Comparison of ENCODE assay signal across 8 cellular contexts in the genomic region with DNA sequence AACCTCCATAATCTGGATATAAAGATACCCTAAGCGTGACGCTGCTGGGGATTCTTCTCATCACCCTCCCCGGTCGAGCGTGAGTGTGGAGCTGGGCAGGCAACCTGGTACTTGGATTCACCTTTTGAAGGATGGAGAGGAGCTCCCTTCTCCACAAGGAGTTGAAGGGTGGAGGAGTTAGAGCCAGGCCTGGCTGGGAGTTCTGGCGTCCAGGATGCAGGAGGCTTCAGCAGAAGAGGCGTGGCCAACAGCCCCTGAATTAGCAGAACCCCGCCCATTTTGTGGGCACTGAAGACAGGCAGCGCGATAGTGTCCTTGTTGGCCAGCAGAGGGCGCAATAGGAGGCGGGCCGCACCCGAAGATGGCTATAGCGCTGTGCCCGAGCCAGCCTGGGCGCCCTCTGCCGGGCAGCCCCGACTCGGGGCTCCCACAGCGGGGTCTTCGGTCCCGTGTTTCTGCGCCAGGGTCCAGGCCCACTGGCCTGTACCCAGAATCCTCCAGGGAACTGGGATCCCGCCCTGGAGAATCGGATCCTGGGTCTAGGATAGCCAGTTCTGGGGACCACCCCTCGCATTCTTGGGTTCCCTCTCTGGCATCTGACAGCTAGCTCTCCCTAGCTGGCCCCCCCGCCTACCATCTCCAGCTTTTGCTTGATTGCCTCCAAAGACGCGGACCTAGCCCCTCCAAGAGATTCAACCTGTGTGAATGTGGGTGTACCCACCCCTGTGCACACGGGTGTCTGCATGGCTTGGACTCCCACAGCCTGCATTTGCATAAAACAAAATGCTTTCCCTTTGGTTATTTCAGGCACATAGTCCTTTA. TPM values are rescaled to one million over a fixed set of nuclear protein-coding genes. Genes with fewer than 3 reads are reported as not detected.
A peak's percentile ranks its signal among the peaks of the same experiment; 100 is the strongest.
DNase-seq lines count a peak whose midpoint lies in the region; ATAC-seq, FAIRE-seq and TF ChIP-seq lines count a peak whose summit lies in the region.

No MANE protein-coding gene starts in this region.

- peak; percentile 66 for FAIRE-seq in GM12891 (lab: Jason Lieb, UNC)

- no peaks in the 10 kb centered on the region for H3K9me3 ChIP-seq in upper lobe of right lung

- peak; percentile 98 for TF ChIP-seq CTCF in upper lobe of right lung (IDR thresholded peaks at IDR 0.05)

- H3K4me1 ChIP-seq in upper lobe of right lung, result peaks cover 29% of the 10 kb centered on the region

- no peak overlapping the region for H3K27ac ChIP-seq in upper lobe of right lung

- no peak overlapping the region for H3K4me3 ChIP-seq in upper lobe of right lung

- intact Hi-C loops in head of caudate nucleus (cut with DNase I), result loop anchor here (5.0 kb wide), 1 partner anchor 153 kb away; no protein-coding TSS in a partner anchor
- intact Hi-C loops in posterior vena cava (cut with DNase I), result loop anchor here in 1 of 2 donors (5.0 kb wide), 1 partner anchor 232 kb away; no protein-coding TSS in a partner anchor
- intact Hi-C loops in upper lobe of right lung (cut with DNase I), result no loop called here

- ATAC-seq in HG02840 (IDR thresholded peaks at IDR 0.05; ENCODE audit: low FRiP score, unreplicated experiment) (peak; percentile 75), upper lobe of right lung (peak; percentile 96)

- no peaks in the 10 kb centered on the region for H3K36me3 ChIP-seq in upper lobe of right lung

- DNase-seq in GM12891 (ENCODE audit: insufficient read length, low spot score) (peak; percentile 77), NCI-H1417 (lab: John Stamatoyannopoulos, UW) (peak; percentile 90 to 97 (median 95)), SKM-1 (lab: John Stamatoyannopoulos, UW; ENCODE audit: unreplicated experiment) (peak; percentile 7), head of caudate nucleus (peak; percentile 60 to 96 (median 90)), posterior vena cava (ENCODE audit: low spot score) (peak; percentile 96), upper lobe of right lung (peak; percentile 92)
- peak; percentile 90 for DNase-seq in activated naive CD4-positive, alpha-beta T cell treated with anti-CD3 and anti-CD28 coated beads, Interleukin-2, amount 50 U/mL, for 16 hours

- TF ChIP-seq POLR2A in GM12891 (IDR thresholded peaks at IDR 0.05; ENCODE audit: low read depth, low read length), result no peak

- H3K27me3 ChIP-seq in upper lobe of right lung, result peaks cover 34% of the 10 kb centered on the region

TF ChIP-seq in GM12891, 5 proteins besides CTCF, POLR2A, EP300 and RAD21:
- TF ChIP-seq SPI1 (IDR thresholded peaks at IDR 0.05; ENCODE audit: low read depth, low read length), result no peak
- no peak for TF ChIP-seq PAX5 (IDR thresholded peaks at IDR 0.05; ENCODE audit: insufficient read depth, low read length, severe bottlenecking)
- TF ChIP-seq POU2F2 (IDR thresholded peaks at IDR 0.05; ENCODE audit: low read depth, low read length), result peak; percentile 92
- TF ChIP-seq POLR2AphosphoS5 (IDR thresholded peaks at IDR 0.05; ENCODE audit: low read depth, low read length), result no peak
- no peak for TF ChIP-seq TAF1 (IDR thresholded peaks at IDR 0.05; ENCODE audit: low read depth, low read length)

RNA-seq across cellular contexts. Expression of a gene that starts 26.0 kb away (rescaled TPM):
- 29.2 TPM for polyA plus RNA-seq in GM12891 (2012; ENCODE audit: low read depth, missing spikeins)
- total RNA-seq in posterior vena cava (10 to 100 TPM; 21.2 to 25.7 TPM), upper lobe of right lung (22.7 TPM)

Comparison
In these comparisons a context has a peak if more than half of its experiments do, and no peak if none do; other contexts are left out.
1. DNase-seq: peak in every context shown above with its lines; median percentile 96 in posterior vena cava; 95 in NCI-H1417; 92 in upper lobe of right lung; 90 in activated naive CD4-positive, alpha-beta T cell treated with anti-CD3 and anti-CD28 coated beads, Interleukin-2, amount 50 U/mL, for 16 hours; 90 in head of caudate nucleus; 77 in GM12891; 7 in SKM-1.